ENCODE assay signal across 12 cellular contexts in the genomic region with DNA sequence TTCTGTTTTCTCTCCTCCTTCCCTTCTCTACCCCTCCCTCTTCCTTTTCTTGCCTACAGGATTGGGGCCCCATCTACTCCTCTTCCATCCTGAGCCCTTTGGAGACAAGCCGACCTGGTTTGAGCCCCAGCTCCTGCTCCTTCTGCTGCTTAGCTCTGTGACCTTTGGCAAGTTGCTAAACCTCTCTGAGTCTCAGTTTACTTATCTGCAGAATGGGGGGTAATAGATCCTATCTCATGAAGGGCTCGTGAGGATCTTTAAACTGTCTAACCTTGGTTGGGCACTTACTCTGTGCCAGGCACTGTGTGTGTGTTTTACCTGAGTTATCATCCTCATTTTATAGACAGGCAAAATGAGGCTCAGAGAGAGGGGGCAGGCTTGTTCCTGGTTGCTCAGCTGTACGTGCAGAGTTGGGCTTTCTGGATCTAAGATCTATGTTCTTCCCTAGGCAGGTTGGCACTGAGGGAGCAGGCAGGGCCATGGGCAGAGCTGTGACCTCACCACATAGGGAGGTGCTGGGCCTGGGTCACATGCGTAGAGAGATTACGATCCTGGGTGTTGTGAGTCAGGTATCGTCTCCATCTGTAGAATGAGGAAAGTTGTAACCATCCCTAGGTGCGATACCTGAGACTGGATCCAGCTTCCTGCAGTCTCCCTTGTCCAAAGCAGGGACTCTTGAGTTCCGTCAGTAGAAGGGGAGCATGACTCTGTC. TPM values are rescaled to one million over a fixed set of nuclear protein-coding genes. Genes with fewer than 3 reads are reported as not detected.
DNase-seq lines count a peak whose midpoint lies in the region; ATAC-seq and TF ChIP-seq lines count a peak whose summit lies in the region.
"Had no signal": no experiment of that assay in that cellular context is flagged by ENCODE, and none has a peak within 500 bp of the region (broad histone marks: within the 10 kb centered on the region; RNA-seq: fewer than 3 reads in every experiment).

No MANE protein-coding gene starts in this region.

- H3K36me3 ChIP-seq in neuronal stem cell (replicated peaks in 1 of 2; ENCODE audit: control insufficient read depth in 2 of 2, insufficient read depth in 2 of 2, low read length in 2 of 2) (peaks cover 0 to under 1% of the 10 kb centered on the region in 2 donors), urinary bladder (ENCODE audit: insufficient read depth) (no peaks in the 10 kb centered on the region)

- H4K8ac ChIP-seq in neuronal stem cell (ENCODE audit: low read depth, low read length) = no peak overlapping the region
- H4K8ac ChIP-seq in H9 (replicated peaks; ENCODE audit: insufficient read length, low read depth, low read length) = no peak overlapping the region

- H3K4me2 ChIP-seq in neuronal stem cell (ENCODE audit: insufficient read depth, low read length, poor library complexity, severe bottlenecking) = no peak overlapping the region
- no peak overlapping the region for H3K4me2 ChIP-seq in H9 (ENCODE audit: insufficient read depth, insufficient read length, low read length)

- no peaks in the 10 kb centered on the region for H3K4me1 Mint-ChIP-seq in stimulated activated naive B cell treated with anti-CD40 and anti-IgM and Interleukin-4, amounts not matched to agents 10 μg/mL and 1 μg/mL and 100 μg/mL, for 72 hours
- H3K4me1 Mint-ChIP-seq in H9 = peaks cover 5 to 18% of the 10 kb centered on the region in 2 experiments

- peaks cover 0 to 4% of the 10 kb centered on the region in 2 donors for H3K9me3 ChIP-seq in neuronal stem cell (replicated peaks in 1 of 2; ENCODE audit: control insufficient read depth in 2 of 2, insufficient read depth in 1 of 2, low read depth in 1 of 2, low read length in 2 of 2)
- H3K9me3 ChIP-seq in H9 (ENCODE audit: control insufficient read depth, low read depth, low read length) = no peaks in the 10 kb centered on the region

- H3K23ac ChIP-seq in neuronal stem cell (ENCODE audit: low read depth, low read length, poor library complexity) (no peak overlapping the region), H9 (ENCODE audit: insufficient read length, low read depth, low read length) (no peak overlapping the region)

- H3K9ac ChIP-seq in neuronal stem cell (ENCODE audit: low read depth, low read length, poor library complexity) = no peak overlapping the region
- H3K9ac ChIP-seq in H9 (ENCODE audit: extremely low read depth, insufficient read length, low read length) = no peak overlapping the region

- DNase-seq in Right ventricle myocardium superior (peak; percentile 17), left ventricle myocardium superior (no peak), coronary artery (ENCODE audit: low spot score) (no peak), neuronal stem cell (ENCODE audit: low spot score) (no peak), medulla oblongata (ENCODE audit: extremely low spot score) (no peak), H9 (no peak)
- no peak for DNase-seq in stimulated activated naive B cell treated with anti-CD40 and anti-IgM and Interleukin-4, amounts not matched to agents 10 μg/mL and 1 μg/mL and 100 μg/mL, for 72 hours
- DNase-seq: activated CD4-positive, CD25-positive, alpha-beta regulatory T cell treated with anti-CD3 and anti-CD28 coated beads, Interleukin-2, amount 50 U/mL, for 72 hours; occipital lobe; stimulated activated CD4-positive, alpha-beta T cell treated with anti-CD3 and anti-CD28 coated beads, Interleukin-2, amount 100 ng/mL, for 24 hours had no signal

- no peak overlapping the region for H3K4me3 Mint-ChIP-seq in stimulated activated naive B cell treated with anti-CD40 and anti-IgM and Interleukin-4, amounts not matched to agents 10 μg/mL and 1 μg/mL and 100 μg/mL, for 72 hours
- H3K4me3 Mint-ChIP-seq in H9 = no peak overlapping the region
- H3K4me3 Mint-ChIP-seq: stimulated activated naive CD8-positive, alpha-beta T cell treated with anti-CD3 and anti-CD28 coated beads, Interleukin-15, Interleukin-2, amounts not matched to agents 100 ng/mL and 50 ng/mL, for 24 hours had no signal

- no peak overlapping the region for H2BK20ac ChIP-seq in H9 (ENCODE audit: low read depth, low read length, poor library complexity, severe bottlenecking)

- H2BK12ac ChIP-seq in neuronal stem cell (ENCODE audit: low read length) (peak overlapping the region; percentile 59), H9 (ENCODE audit: insufficient read length, low read depth, low read length) (no peak overlapping the region)

- intact Hi-C loops in Right ventricle myocardium superior (cut with DNase I) = loop anchor here (5.0 kb wide), 3 partner anchors 97 to 152 kb away; no protein-coding TSS in a partner anchor
- intact Hi-C loops in left ventricle myocardium superior (cut with micrococcal nuclease) = loop anchor here (5.0 kb wide), 2 partner anchors 97 to 152 kb away; no protein-coding TSS in a partner anchor

- no CpG with 5 or more reads among the region's 8 CpGs for WGBS in neuronal stem cell (ENCODE audit: extremely low coverage in 2 of 2, insufficient read length in 2 of 2, insufficient replicate concordance in 1 of 2), 2 donors
- 87% methylated on average over 8 of the region's 8 CpGs for whole genome bisulfite sequencing in urinary bladder
- no CpG with 5 or more reads among the region's 8 CpGs for WGBS in H9 (ENCODE audit: extremely low coverage, insufficient read length, low lambda C conversion rate)

- no peaks in the 10 kb centered on the region for H3K36me3 Mint-ChIP-seq in stimulated activated naive B cell treated with anti-CD40 and anti-IgM and Interleukin-4, amounts not matched to agents 10 μg/mL and 1 μg/mL and 100 μg/mL, for 72 hours
- H3K36me3 Mint-ChIP-seq in H9 (ENCODE audit: insufficient read depth in 1 of 3, low read depth in 3 of 3) = no peaks in the 10 kb centered on the region

- H3K4me1 ChIP-seq in neuronal stem cell (ENCODE audit: control insufficient read depth in 2 of 2, insufficient read depth in 1 of 2, low read depth in 1 of 2, low read length in 2 of 2) (peaks cover 3 to 4% of the 10 kb centered on the region in 2 donors), urinary bladder (ENCODE audit: insufficient read depth) (no peaks in the 10 kb centered on the region), H9 (ENCODE audit: insufficient read depth, low read length) (no peaks in the 10 kb centered on the region)

- H3K4ac ChIP-seq in neuronal stem cell (ENCODE audit: low read length) (no peak overlapping the region), H9 (ENCODE audit: low read depth, low read length) (no peak overlapping the region)

- peaks cover 4% of the 10 kb centered on the region for H3K79me1 ChIP-seq in neuronal stem cell (ENCODE audit: low read depth, low read length)
- no peaks in the 10 kb centered on the region for H3K79me1 ChIP-seq in H9 (ENCODE audit: insufficient read depth, low read depth, low read length, poor library complexity, severe bottlenecking)

- H3K27ac ChIP-seq in coronary artery (peak overlapping the region; percentile 80 to 83), neuronal stem cell (replicated peaks; ENCODE audit: low read length) (no peak overlapping the region), urinary bladder (ENCODE audit: low read depth) (peak overlapping the region; percentile 40), H9 (ENCODE audit: insufficient read length, low read depth, low read length) (no peak overlapping the region)

- no peak overlapping the region for H2BK5ac ChIP-seq in neuronal stem cell (ENCODE audit: low read length)
- H2BK5ac ChIP-seq in H9 (ENCODE audit: insufficient read length, low read length) = no peak overlapping the region

- H3K56ac ChIP-seq in H9 (ENCODE audit: insufficient read length, low read depth, low read length) = no peak overlapping the region

- H3K27me3 Mint-ChIP-seq in stimulated activated naive B cell treated with anti-CD40 and anti-IgM and Interleukin-4, amounts not matched to agents 10 μg/mL and 1 μg/mL and 100 μg/mL, for 72 hours = peaks cover 20 to 25% of the 10 kb centered on the region in 2 donors
- H3K27me3 Mint-ChIP-seq in H9 (ENCODE audit: low read depth) = peaks cover 1% of the 10 kb centered on the region

- H3K23me2 ChIP-seq in H9 (ENCODE audit: insufficient read length, low read depth, low read length, poor library complexity, severe bottlenecking) = no peaks in the 10 kb centered on the region

- H4K20me1 ChIP-seq in H9 (ENCODE audit: control insufficient read depth, insufficient read depth, insufficient read length) = no peaks in the 10 kb centered on the region

- H3T11ph ChIP-seq in H9 (ENCODE audit: low read length) = no peak overlapping the region

- H3K18ac ChIP-seq in neuronal stem cell (ENCODE audit: low read length) (peak overlapping the region; percentile 49), H9 (ENCODE audit: insufficient read length, low read depth, low read length) (no peak overlapping the region)

- no peak for ATAC-seq in Right ventricle myocardium superior (ENCODE audit: poor library complexity)
- no peak for ATAC-seq in left ventricle myocardium superior
- no peak for ATAC-seq in stimulated activated naive B cell treated with anti-CD40 and anti-IgM and Interleukin-4, amounts not matched to agents 10 μg/mL and 1 μg/mL and 100 μg/mL, for 72 hours (replicated peaks)

- H4K5ac ChIP-seq in H9 (ENCODE audit: insufficient read length, low read depth, low read length) = no peak overlapping the region

- no peaks in the 10 kb centered on the region for H3K9me3 Mint-ChIP-seq in stimulated activated naive B cell treated with anti-CD40 and anti-IgM and Interleukin-4, amounts not matched to agents 10 μg/mL and 1 μg/mL and 100 μg/mL, for 72 hours
- H3K9me3 Mint-ChIP-seq in H9 = no peaks in the 10 kb centered on the region; a peak in 1 of 5 replicates
- H3K9me3 Mint-ChIP-seq: stimulated activated naive CD8-positive, alpha-beta T cell treated with anti-CD3 and anti-CD28 coated beads, Interleukin-15, Interleukin-2, amounts not matched to agents 100 ng/mL and 50 ng/mL, for 24 hours had no signal

- H2BK120ac ChIP-seq in neuronal stem cell (ENCODE audit: low read depth, low read length) (no peak overlapping the region), H9 (ENCODE audit: low read depth, low read length, poor library complexity, severe bottlenecking) (no peak overlapping the region)

- H3K79me2 ChIP-seq in H9 (ENCODE audit: insufficient read depth, low read length) = no peaks in the 10 kb centered on the region

- H3K27me3 ChIP-seq in neuronal stem cell (ENCODE audit: control insufficient read depth in 3 of 3, insufficient read depth in 3 of 3, low read depth in 1 of 3, low read length in 3 of 3) (peaks cover 0 to 5% (median 0%) of the 10 kb centered on the region in 3 experiments), H9 (ENCODE audit: insufficient read depth, low read length) (no peaks in the 10 kb centered on the region)

- H2AK5ac ChIP-seq in neuronal stem cell (ENCODE audit: low read depth, low read length) = peak overlapping the region; percentile 50
- H2AK5ac ChIP-seq in H9 (ENCODE audit: insufficient read length, low read length) = no peak overlapping the region

- H2AFZ ChIP-seq in neuronal stem cell (ENCODE audit: low read length) (no peak overlapping the region), H9 (ENCODE audit: low read length) (no peak overlapping the region)

- TF ChIP-seq CTCF in coronary artery (IDR thresholded peaks at IDR 0.05) (no peak), H9 (conservative IDR thresholded peaks at IDR 0.05) (no peak)

- H3K14ac ChIP-seq in neuronal stem cell (ENCODE audit: low read length) = peak overlapping the region; percentile 15
- no peak overlapping the region for H3K14ac ChIP-seq in H9 (ENCODE audit: insufficient read depth, low read length)

- no peak overlapping the region for H2BK15ac ChIP-seq in neuronal stem cell (ENCODE audit: low read length)
- H2BK15ac ChIP-seq in H9 (ENCODE audit: low read depth, low read length) = no peak overlapping the region

- H4K91ac ChIP-seq in neuronal stem cell (ENCODE audit: low read depth, low read length, poor library complexity) (no peak overlapping the region), H9 (ENCODE audit: insufficient read length, low read depth, low read length) (no peak overlapping the region)

- H3K27ac Mint-ChIP-seq in stimulated activated naive B cell treated with anti-CD40 and anti-IgM and Interleukin-4, amounts not matched to agents 10 μg/mL and 1 μg/mL and 100 μg/mL, for 72 hours = no peak overlapping the region
- no peak overlapping the region; a peak in 1 of 7 replicates for H3K27ac Mint-ChIP-seq in H9
- H3K27ac Mint-ChIP-seq: stimulated activated naive CD8-positive, alpha-beta T cell treated with anti-CD3 and anti-CD28 coated beads, Interleukin-15, Interleukin-2, amounts not matched to agents 100 ng/mL and 50 ng/mL, for 24 hours had no signal

- no peak overlapping the region for H3K4me3 ChIP-seq in coronary artery
- H3K4me3 ChIP-seq in neuronal stem cell (ENCODE audit: low read length in 2 of 2) = no peak overlapping the region
- no peak overlapping the region for H3K4me3 ChIP-seq in urinary bladder (ENCODE audit: low read depth, low read length)

RNA-seq across cellular contexts. Expression of gene FOXO6, which starts 58.5 kb away (rescaled TPM):
- total RNA-seq in Right ventricle myocardium superior (3.6 TPM), left ventricle myocardium superior (3.4 TPM), urinary bladder (1.5 TPM), H9 (2021) (0.83 and 0.99 TPM in 2 replicates)
- polyA plus RNA-seq in neuronal stem cell (2013, experiment 1 of 2) = 3.4 TPM
- 3.1 TPM for polyA plus RNA-seq in neuronal stem cell (2013, experiment 2 of 2)
- 1.2 TPM for polyA plus RNA-seq in urinary bladder

Comparison
In these comparisons a context has a peak if more than half of its experiments do, and no peak if none do; other contexts are left out.
1. H3K27ac ChIP-seq: peak in coronary artery (2 of 2) and urinary bladder (single experiment); none in neuronal stem cell (single experiment) and H9 (single experiment).